9 cellular contexts compared by ENCODE assay signal in the genomic region with DNA sequence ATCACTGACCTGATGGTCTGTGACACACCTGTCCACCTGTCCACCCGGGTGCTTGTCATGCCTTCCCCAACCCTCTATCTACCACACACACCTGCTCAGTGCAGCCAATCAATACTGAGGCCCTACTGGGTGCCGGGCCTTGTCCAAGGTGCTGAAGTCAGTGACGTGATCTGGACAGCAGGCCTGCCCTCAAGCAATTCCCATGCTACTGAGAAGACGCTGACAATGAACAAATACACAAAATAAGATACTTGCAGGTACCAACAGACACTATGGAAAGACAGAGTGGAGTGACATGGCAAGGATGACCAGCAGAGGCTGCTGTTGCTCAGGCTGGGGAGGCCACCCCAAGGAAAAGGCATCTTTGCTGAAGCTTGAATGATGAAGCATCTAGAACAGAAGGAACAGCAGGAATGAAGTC. TPM values are rescaled to one million over a fixed set of nuclear protein-coding genes. Genes with fewer than 3 reads are reported as not detected.
DNase-seq lines count a peak whose midpoint lies in the region; ATAC-seq, FAIRE-seq and TF ChIP-seq lines count a peak whose summit lies in the region.
"Had no signal": no experiment of that assay in that cellular context is flagged by ENCODE, and none has a peak within 500 bp of the region (broad histone marks: within the 10 kb centered on the region; RNA-seq: fewer than 3 reads in every experiment).

No MANE protein-coding gene starts in this region.

- no peaks in the 10 kb centered on the region for H3K36me3 ChIP-seq in bronchial epithelial cell (ENCODE audit: control insufficient read depth, insufficient read depth, low read length)

- H3K27me3 ChIP-seq in bronchial epithelial cell (ENCODE audit: control insufficient read depth, insufficient read depth, low read length): no peaks in the 10 kb centered on the region

- H3K4me3 Mint-ChIP-seq in nephron progenitor cell: no peak overlapping the region
- no peak overlapping the region for H3K4me3 Mint-ChIP-seq in activated naive CD8-positive, alpha-beta T cell treated with anti-CD3 and anti-CD28 coated beads for 36 hours

- DNase-seq in NCI-H1694 treated with DMSO at 0.1 percent for 48 hours (lab: John Stamatoyannopoulos, UW) (peak; percentile 29), NCI-H1694 (lab: John Stamatoyannopoulos, UW) (no peak), M059J (ENCODE audit: low read depth) (peak; percentile 38), bronchial epithelial cell (ENCODE audit: low read depth) (peak; percentile 27), nephron progenitor cell (peak; percentile 23), D341Med (ENCODE audit: low spot score) (no peak)
- no peak for DNase-seq in activated naive CD8-positive, alpha-beta T cell treated with anti-CD3 and anti-CD28 coated beads for 36 hours

- no peak overlapping the region for H3K4me3 ChIP-seq in bronchial epithelial cell (ENCODE audit: low read depth, low read length)

- peaks cover 7% of the 10 kb centered on the region for H3K9me3 Mint-ChIP-seq in nephron progenitor cell
- H3K9me3 Mint-ChIP-seq in activated naive CD8-positive, alpha-beta T cell treated with anti-CD3 and anti-CD28 coated beads for 36 hours: no peaks in the 10 kb centered on the region

- no peaks in the 10 kb centered on the region for H3K36me3 Mint-ChIP-seq in nephron progenitor cell (ENCODE audit: low read depth)
- H3K36me3 Mint-ChIP-seq in activated naive CD8-positive, alpha-beta T cell treated with anti-CD3 and anti-CD28 coated beads for 36 hours: peaks cover 5% of the 10 kb centered on the region

- H3K27me3 Mint-ChIP-seq in nephron progenitor cell (ENCODE audit: low read depth, poor library complexity): peaks cover 15% of the 10 kb centered on the region
- H3K27me3 Mint-ChIP-seq in activated naive CD8-positive, alpha-beta T cell treated with anti-CD3 and anti-CD28 coated beads for 36 hours: no peaks in the 10 kb centered on the region

- TF ChIP-seq CTCF in bronchial epithelial cell (IDR thresholded peaks at IDR 0.05; ENCODE audit: insufficient read depth, low read length, severe bottlenecking) (peak; percentile 68), nephron progenitor cell (IDR thresholded peaks at IDR 0.05) (peak; percentile 42)

- ATAC-seq in HG03342 (IDR thresholded peaks at IDR 0.05; ENCODE audit: unreplicated experiment): no peak

- no peak for FAIRE-seq in bronchial epithelial cell (lab: Jason Lieb, UNC)

- no peaks in the 10 kb centered on the region for H3K4me1 Mint-ChIP-seq in nephron progenitor cell
- no peaks in the 10 kb centered on the region for H3K4me1 Mint-ChIP-seq in activated naive CD8-positive, alpha-beta T cell treated with anti-CD3 and anti-CD28 coated beads for 36 hours

- no peak overlapping the region for H3K27ac Mint-ChIP-seq in nephron progenitor cell
- no peak overlapping the region for H3K27ac Mint-ChIP-seq in activated naive CD8-positive, alpha-beta T cell treated with anti-CD3 and anti-CD28 coated beads for 36 hours

RNA-seq across cellular contexts. Expression of a gene that starts 21.2 kb away (rescaled TPM):
- 25.1 and 36.5 TPM in 2 replicates for total RNA-seq in M059J (2014; rRNA removed; shearing (Covaris generic))
- total RNA-seq in bronchial epithelial cell: 0.51 and 2.1 TPM in 2 replicates
- 1 to 10 TPM; 6.0 to 6.5 TPM for total RNA-seq in activated naive CD8-positive, alpha-beta T cell treated with anti-CD3 and anti-CD28 coated beads for 36 hours

RNA-seq across cellular contexts. Expression of a gene that starts 29.8 kb away (rescaled TPM):
- 2.8 TPM in 1 of 2 replicates, not detected in the other for total RNA-seq in M059J (2014; rRNA removed; shearing (Covaris generic))
- 0.64 and 1.3 TPM in 2 replicates for total RNA-seq in bronchial epithelial cell
- total RNA-seq in activated naive CD8-positive, alpha-beta T cell treated with anti-CD3 and anti-CD28 coated beads for 36 hours: 1 to 10 TPM in 1 of 2 experiments, under 1 TPM in 1; 0.52 to 1.0 TPM
- total RNA-seq: pulmonary artery endothelial cell had no signal

RNA-seq across cellular contexts. Expression of a gene that starts 56.4 kb away (rescaled TPM):
- 81.0 and 90.7 TPM in 2 replicates for total RNA-seq in M059J (2014; rRNA removed; shearing (Covaris generic))
- total RNA-seq in bronchial epithelial cell: 0.79 and 2.8 TPM in 2 replicates
- 10 to 100 TPM; 34.2 to 40.5 TPM for total RNA-seq in activated naive CD8-positive, alpha-beta T cell treated with anti-CD3 and anti-CD28 coated beads for 36 hours

Comparison
In these comparisons a context has a peak if more than half of its experiments do, and no peak if none do; other contexts are left out.
1. DNase-seq: peak in NCI-H1694 treated with DMSO at 0.1 percent for 48 hours (single experiment), M059J (single experiment), bronchial epithelial cell (single experiment) and nephron progenitor cell (single experiment); none in NCI-H1694 (single experiment), activated naive CD8-positive, alpha-beta T cell treated with anti-CD3 and anti-CD28 coated beads for 36 hours (single experiment) and D341Med (single experiment).